10 cellular contexts compared by ENCODE assay signal in genomic region chr10:33211123-33211878, GRCh38.
DNase-seq lines count a peak whose midpoint lies in the region; ATAC-seq and TF ChIP-seq lines count a peak whose summit lies in the region.
"Had no signal": no experiment of that assay in that cellular context is flagged by ENCODE, and none has a peak within 500 bp of the region (broad histone marks: within the 10 kb centered on the region; RNA-seq: fewer than 3 reads in every experiment).

No MANE protein-coding gene starts in this region.

- H3K4me1 ChIP-seq in thoracic aorta (ENCODE audit: control insufficient read depth in 1 of 2, low read depth in 2 of 2), result peaks cover 17 to 37% of the 10 kb centered on the region in 2 donors

- peaks cover 0 to 6% of the 10 kb centered on the region in 2 donors for H3K9me3 Mint-ChIP-seq in activated naive CD4-positive, alpha-beta T cell treated with anti-CD3 and anti-CD28 coated beads, Interleukin-2, amount 50 U/mL, for 72 hours

- H3K4me3 ChIP-seq in thoracic aorta, result peak overlapping the region; percentile 8

- H3K36me3 Mint-ChIP-seq in activated naive CD4-positive, alpha-beta T cell treated with anti-CD3 and anti-CD28 coated beads, Interleukin-2, amount 50 U/mL, for 72 hours, result peaks cover 0 to 18% of the 10 kb centered on the region in 2 donors

- TF ChIP-seq CTCF in thoracic aorta (IDR thresholded peaks at IDR 0.05), result peak; percentile 14

- peak; percentile 58 to 74 for ATAC-seq in activated naive CD4-positive, alpha-beta T cell treated with anti-CD3 and anti-CD28 coated beads, Interleukin-2, amount 50 U/mL, for 72 hours
- ATAC-seq in thoracic aorta (ENCODE audit: insufficient number of reproducible peaks, low FRiP score, low read depth), result no peak

- peak overlapping the region in 1 of 2 donors; percentile 81 for H3K27ac Mint-ChIP-seq in activated naive CD4-positive, alpha-beta T cell treated with anti-CD3 and anti-CD28 coated beads, Interleukin-2, amount 50 U/mL, for 72 hours

- H3K9me3 ChIP-seq in thoracic aorta, result no peaks in the 10 kb centered on the region

- H3K36me3 ChIP-seq in thoracic aorta, result no peaks in the 10 kb centered on the region

- H3K27me3 ChIP-seq in thoracic aorta (replicated peaks; ENCODE audit: insufficient read depth), result no peaks in the 10 kb centered on the region

- H3K27ac ChIP-seq in thoracic aorta, result peak overlapping the region; percentile 64 to 65

- DNase-seq in activated gamma-delta T cell treated with Interleukin-2 at 50 U/mL for 16 hours (peak; percentile 8), activated gamma-delta T cell (lab: John Stamatoyannopoulos, UW) (no peak), inferior parietal cortex (ENCODE audit: extremely low spot score) (peak; percentile 36), thoracic aorta (ENCODE audit: low spot score) (peak; percentile 33), ecto neural progenitor cell (ENCODE audit: low spot score) (no peak), GOT3 (lab: John Stamatoyannopoulos, UW) (no peak)
- DNase-seq in activated naive CD4-positive, alpha-beta T cell treated with anti-CD3 and anti-CD28 coated beads, Interleukin-2, amount 50 U/mL, for 72 hours (ENCODE audit: low spot score in 2 of 2), result peak in 1 of 2 donors; percentile 5
- no peak for DNase-seq in central memory CD4-positive, alpha-beta T cell
- DNase-seq: COR-L47, SHP77 treated with DMSO at 0.1 percent for 48 hours had no signal

Comparison
In these comparisons a context has a peak if more than half of its experiments do, and no peak if none do; other contexts are left out.
1. DNase-seq: peak in activated gamma-delta T cell treated with Interleukin-2 at 50 U/mL for 16 hours (single experiment), inferior parietal cortex (single experiment) and thoracic aorta (single experiment); none in activated gamma-delta T cell (single experiment), ecto neural progenitor cell (single experiment), central memory CD4-positive, alpha-beta T cell (single experiment) and GOT3 (single experiment).